15 cellular contexts compared by ENCODE assay signal in genomic region chr17:75188614-75189013, GRCh38. TPM values are rescaled to one million over a fixed set of nuclear protein-coding genes. Genes with fewer than 3 reads are reported as not detected.
DNase-seq lines count a peak whose midpoint lies in the region; ATAC-seq, FAIRE-seq and TF ChIP-seq lines count a peak whose summit lies in the region.
"Had no signal": no experiment of that assay in that cellular context is flagged by ENCODE, and none has a peak within 500 bp of the region (broad histone marks: within the 10 kb centered on the region; RNA-seq: fewer than 3 reads in every experiment).

No MANE protein-coding gene starts in this region.

- CTCF ChIA-PET in activated CD8-positive, alpha-beta T cell treated with anti-CD3 and anti-CD28 coated beads for 36 hours (lab: Charles Lee), result interaction anchor here (0.7 to 7.7 kb wide), 8 partner anchors 8 to 82 kb away, joined by 3 to 79 read pairs (median 6); partner anchors contain the start of genes MIF4GD, NT5C and NUP85
- CTCF ChIA-PET in activated CD8-positive, alpha-beta T cell treated with anti-CD3 and anti-CD28 coated beads, Interleukin-2, amount 10 ng/mL, durations not matched to agents 7 days and 5 days (lab: Charles Lee), result interaction anchor here (1.2 to 6.0 kb wide), 6 partner anchors 13 to 227 kb away, joined by 3 to 67 read pairs (median 9); no protein-coding TSS in a partner anchor
- CTCF ChIA-PET in HCT116 (lab: Charles Lee), result interaction anchor here (1.7 to 6.2 kb wide), 3 partner anchors 12 to 75 kb away, joined by 4 to 45 read pairs (median 9); no protein-coding TSS in a partner anchor
- CTCF ChIA-PET in HepG2 (lab: Yijun Ruan, JAX; ENCODE audit: low intra/inter-chr PET ratio, low total read pairs), result no interaction called here

- no peaks in the 10 kb centered on the region for H3K36me3 ChIP-seq in HCT116 (ENCODE audit: control insufficient read depth in 1 of 2, insufficient read depth in 2 of 2, low read length in 2 of 2)
- no peaks in the 10 kb centered on the region for H3K36me3 ChIP-seq in HepG2 (replicated peaks in 1 of 2; ENCODE audit: control insufficient read depth in 1 of 2, insufficient read depth in 2 of 2, low read length in 2 of 2)
- no peaks in the 10 kb centered on the region for H3K36me3 ChIP-seq in breast epithelium
- no peaks in the 10 kb centered on the region for H3K36me3 ChIP-seq in ascending aorta
- H3K36me3 ChIP-seq in smooth muscle cell (ENCODE audit: low read depth), result no peaks in the 10 kb centered on the region

- TF ChIP-seq EP300 in HepG2 (IDR thresholded peaks at IDR 0.05; ENCODE audit: low read depth in 2 of 2, low read length in 2 of 2) (no peak), HepG2 (CRISPR knock-in tag; IDR thresholded peaks at IDR 0.05; ENCODE audit: borderline replicate concordance) (no peak)

- ATAC-seq in activated CD8-positive, alpha-beta T cell treated with anti-CD3 and anti-CD28 coated beads for 36 hours, result no peak
- no peak for ATAC-seq in activated CD8-positive, alpha-beta T cell treated with anti-CD3 and anti-CD28 coated beads, Interleukin-2, amount 10 ng/mL, durations not matched to agents 7 days and 5 days
- ATAC-seq in HCT116 (no peak), T-helper 17 cell (no peak), HepG2 (no peak)

- RAD21 ChIA-PET in HCT116 (lab: Charles Lee; ENCODE audit: low non-redundant PET in 1 of 2, low total read pairs in 2 of 2, uncharacterized antibody in 2 of 2, unreplicated experiment in 2 of 2), result no interaction called here

- in situ Hi-C loops in HepG2 (cut with HindIII; ENCODE audit: extremely low pct_ligation_motif_present, low pct_unique_long_range_greater_than_20kb), result no loop called here

- peaks cover 11 to 20% of the 10 kb centered on the region in 2 experiments for H3K4me1 ChIP-seq in HCT116 (ENCODE audit: control insufficient read depth in 1 of 2, insufficient read depth in 2 of 2, low read length in 2 of 2)
- peaks cover 29% of the 10 kb centered on the region for H3K4me1 ChIP-seq in HepG2 (ENCODE audit: insufficient read depth, low read length)
- H3K4me1 ChIP-seq in breast epithelium, result no peaks in the 10 kb centered on the region
- no peaks in the 10 kb centered on the region for H3K4me1 ChIP-seq in ascending aorta
- H3K4me1 ChIP-seq in smooth muscle cell (ENCODE audit: low read depth), result no peaks in the 10 kb centered on the region

- H3K4me2 ChIP-seq in HCT116 (ENCODE audit: low read length), result peak overlapping the region; percentile 40; the same call in 1 of the 2 replicates
- H3K4me2 ChIP-seq in HepG2 (ENCODE audit: low read depth, low read length), result no peak overlapping the region
- H3K4me2 ChIP-seq in smooth muscle cell, result no peak overlapping the region

- no peak for FAIRE-seq in HepG2 (lab: Jason Lieb, UNC)

- POLR2A ChIA-PET in activated CD8-positive, alpha-beta T cell treated with anti-CD3 and anti-CD28 coated beads for 36 hours (lab: Charles Lee), result interaction anchor here (1.2 to 1.9 kb wide), 5 partner anchors 17 to 75 kb away, joined by 3 to 9 read pairs (median 7); partner anchors contain the start of genes GGA3, JPT1 and NUP85
- POLR2A ChIA-PET in activated CD8-positive, alpha-beta T cell treated with anti-CD3 and anti-CD28 coated beads, Interleukin-2, amount 10 ng/mL, durations not matched to agents 7 days and 5 days (lab: Charles Lee), result interaction anchor here (0.7 to 1.4 kb wide), 8 partner anchors 7 to 176 kb away, joined by 3 to 6 read pairs (median 4); partner anchors contain the start of genes ARMC7, MRPL58 and NUP85
- POLR2A ChIA-PET in HCT116 (lab: Charles Lee), result interaction anchor here (1.1 to 3.7 kb wide), 3 partner anchors 11 to 64 kb away, joined by 4 to 26 read pairs (median 4); no protein-coding TSS in a partner anchor
- POLR2A ChIA-PET in HepG2 (lab: Yijun Ruan, JAX), result interaction anchor here (1.7 kb wide), 1 partner anchor 11 kb away, joined by 4 read pairs; no protein-coding TSS in a partner anchor

- H3K27ac ChIP-seq in HCT116 (ENCODE audit: low read depth, low read length) (no peak overlapping the region), HepG2 (ENCODE audit: extremely low read length, insufficient read depth, low read length) (no peak overlapping the region), breast epithelium (no peak overlapping the region), ascending aorta (no peak overlapping the region), smooth muscle cell (ENCODE audit: low read depth) (no peak overlapping the region)
- H3K27ac ChIP-seq: KMS-11 had no signal

- H3K9me2 ChIP-seq in HCT116 (ENCODE audit: insufficient read depth), result no peaks in the 10 kb centered on the region

- H3K4me3 Mint-ChIP-seq in activated CD8-positive, alpha-beta T cell treated with anti-CD3 and anti-CD28 coated beads for 36 hours, result no peak overlapping the region
- H3K4me3 Mint-ChIP-seq in activated CD8-positive, alpha-beta T cell treated with anti-CD3 and anti-CD28 coated beads, Interleukin-2, amount 10 ng/mL, durations not matched to agents 7 days and 5 days, result no peak overlapping the region
- no peak overlapping the region for H3K4me3 Mint-ChIP-seq in T-helper 17 cell

- 81% methylated on average over 6 of the region's 6 CpGs for WGBS in HepG2 (ENCODE audit: low lambda C conversion rate)
- 90% methylated on average over 6 of the region's 6 CpGs for WGBS in smooth muscle cell (ENCODE audit: low lambda C conversion rate)

- H3K27me3 ChIP-seq in HCT116 (ENCODE audit: insufficient read depth, low read length) (no peaks in the 10 kb centered on the region), HepG2 (ENCODE audit: control insufficient read depth in 1 of 2, insufficient read depth in 2 of 2, low read length in 2 of 2) (no peaks in the 10 kb centered on the region), breast epithelium (no peaks in the 10 kb centered on the region), ascending aorta (no peaks in the 10 kb centered on the region), smooth muscle cell (ENCODE audit: low read depth) (no peaks in the 10 kb centered on the region)

- H3K9ac ChIP-seq in HCT116 (ENCODE audit: low read length) (no peak overlapping the region), HepG2 (ENCODE audit: insufficient read depth, low read depth, low read length) (no peak overlapping the region), smooth muscle cell (ENCODE audit: low read depth) (no peak overlapping the region)
- H3K9ac ChIP-seq: KMS-11 had no signal

- TF ChIP-seq POLR2A in HCT116 (IDR thresholded peaks at IDR 0.05; ENCODE audit: borderline replicate concordance, extremely low read depth, insufficient read depth, insufficient read length) (no peak), HepG2 (IDR thresholded peaks at IDR 0.05; ENCODE audit: insufficient read depth in 1 of 2, low read depth in 2 of 2, low read length in 2 of 2) (no peak), breast epithelium (IDR thresholded peaks at IDR 0.05) (no peak)

- H3K9me3 Mint-ChIP-seq in activated CD8-positive, alpha-beta T cell treated with anti-CD3 and anti-CD28 coated beads for 36 hours, result no peaks in the 10 kb centered on the region
- no peaks in the 10 kb centered on the region for H3K9me3 Mint-ChIP-seq in activated CD8-positive, alpha-beta T cell treated with anti-CD3 and anti-CD28 coated beads, Interleukin-2, amount 10 ng/mL, durations not matched to agents 7 days and 5 days (ENCODE audit: insufficient read depth)
- H3K9me3 Mint-ChIP-seq: HFFc6 had no signal

- H3K9me3 ChIP-seq in HCT116 (ENCODE audit: control insufficient read depth in 1 of 2, insufficient read depth in 1 of 2, low read depth in 1 of 2, low read length in 2 of 2) (no peaks in the 10 kb centered on the region), T-helper 17 cell (ENCODE audit: control insufficient read depth, low read length, poor library complexity, severe bottlenecking) (no peaks in the 10 kb centered on the region), HepG2 (ENCODE audit: low read length) (no peaks in the 10 kb centered on the region), breast epithelium (no peaks in the 10 kb centered on the region), ascending aorta (no peaks in the 10 kb centered on the region), smooth muscle cell (replicated peaks; ENCODE audit: low read depth) (no peaks in the 10 kb centered on the region)

- intact Hi-C loops in activated CD8-positive, alpha-beta T cell treated with anti-CD3 and anti-CD28 coated beads for 36 hours (cut with micrococcal nuclease), result no loop called here
- intact Hi-C loops in HCT116 (cut with micrococcal nuclease), result no loop called here
- intact Hi-C loops in HepG2 (cut with micrococcal nuclease; ENCODE audit: unreplicated experiment), result no loop called here
- intact Hi-C loops in breast epithelium (cut with DNase I; ENCODE audit: low total_unique reads), result no loop called here
- intact Hi-C loops in ascending aorta (cut with DNase I), result no loop called here

- H3K27me3 Mint-ChIP-seq in activated CD8-positive, alpha-beta T cell treated with anti-CD3 and anti-CD28 coated beads for 36 hours, result no peaks in the 10 kb centered on the region
- no peaks in the 10 kb centered on the region for H3K27me3 Mint-ChIP-seq in activated CD8-positive, alpha-beta T cell treated with anti-CD3 and anti-CD28 coated beads, Interleukin-2, amount 10 ng/mL, durations not matched to agents 7 days and 5 days (ENCODE audit: low read depth)
- no peaks in the 10 kb centered on the region for H3K27me3 Mint-ChIP-seq in T-helper 17 cell

- H3F3A ChIP-seq in smooth muscle cell (ENCODE audit: low read depth), result no peaks in the 10 kb centered on the region

- H3K79me2 ChIP-seq in HCT116 (ENCODE audit: insufficient read depth, low read length), result no peaks in the 10 kb centered on the region
- no peaks in the 10 kb centered on the region for H3K79me2 ChIP-seq in HepG2 (ENCODE audit: insufficient read depth, low read length)
- no peaks in the 10 kb centered on the region for H3K79me2 ChIP-seq in smooth muscle cell (ENCODE audit: low read depth)

- H2AFZ ChIP-seq in HCT116 (ENCODE audit: low read depth, low read length, poor library complexity, severe bottlenecking) (no peak overlapping the region), HepG2 (ENCODE audit: low read length) (no peak overlapping the region), smooth muscle cell (ENCODE audit: low read depth) (no peak overlapping the region)

- no peak for TF ChIP-seq CTCF in activated CD8-positive, alpha-beta T cell treated with anti-CD3 and anti-CD28 coated beads for 36 hours (IDR thresholded peaks at IDR 0.05)
- no peak for TF ChIP-seq CTCF in HCT116 (IDR thresholded peaks at IDR 0.05 in 2 of 3, conservative IDR thresholded peaks at IDR 0.05 in 1 of 3; ENCODE audit: borderline replicate concordance in 1 of 3, insufficient read depth in 1 of 3, low read depth in 2 of 3, low read length in 2 of 3)
- no peak for TF ChIP-seq CTCF in HepG2 (CRISPR knock-in tag; IDR thresholded peaks at IDR 0.05)
- TF ChIP-seq CTCF in breast epithelium (IDR thresholded peaks at IDR 0.05), result no peak
- TF ChIP-seq CTCF in ascending aorta (IDR thresholded peaks at IDR 0.05), result no peak
- TF ChIP-seq CTCF in smooth muscle cell (IDR thresholded peaks at IDR 0.05; ENCODE audit: borderline replicate concordance, insufficient read depth, poor library complexity, severe bottlenecking), result no peak

- H3K4me3 ChIP-seq in HCT116 (replicated peaks in 1 of 2; ENCODE audit: low read depth in 1 of 2, low read length in 2 of 2) (no peak overlapping the region), HepG2 (replicated peaks in 1 of 3; ENCODE audit: insufficient read depth in 1 of 3, low read depth in 2 of 3, low read length in 3 of 3) (no peak overlapping the region), breast epithelium (no peak overlapping the region), ascending aorta (no peak overlapping the region), smooth muscle cell (no peak overlapping the region)

- no peaks in the 10 kb centered on the region for H3K36me3 Mint-ChIP-seq in activated CD8-positive, alpha-beta T cell treated with anti-CD3 and anti-CD28 coated beads for 36 hours (ENCODE audit: low read depth)
- no peaks in the 10 kb centered on the region for H3K36me3 Mint-ChIP-seq in activated CD8-positive, alpha-beta T cell treated with anti-CD3 and anti-CD28 coated beads, Interleukin-2, amount 10 ng/mL, durations not matched to agents 7 days and 5 days (ENCODE audit: low read depth)
- H3K36me3 Mint-ChIP-seq in T-helper 17 cell (ENCODE audit: low read depth), result no peaks in the 10 kb centered on the region

- H3K4me1 Mint-ChIP-seq in activated CD8-positive, alpha-beta T cell treated with anti-CD3 and anti-CD28 coated beads for 36 hours (ENCODE audit: low read depth), result peaks cover 18% of the 10 kb centered on the region
- peaks cover 27% of the 10 kb centered on the region for H3K4me1 Mint-ChIP-seq in activated CD8-positive, alpha-beta T cell treated with anti-CD3 and anti-CD28 coated beads, Interleukin-2, amount 10 ng/mL, durations not matched to agents 7 days and 5 days (ENCODE audit: low read depth)
- H3K4me1 Mint-ChIP-seq in T-helper 17 cell, result peaks cover 12% of the 10 kb centered on the region

- H3K27ac Mint-ChIP-seq in activated CD8-positive, alpha-beta T cell treated with anti-CD3 and anti-CD28 coated beads for 36 hours, result peak overlapping the region; percentile 20
- no peak overlapping the region for H3K27ac Mint-ChIP-seq in activated CD8-positive, alpha-beta T cell treated with anti-CD3 and anti-CD28 coated beads, Interleukin-2, amount 10 ng/mL, durations not matched to agents 7 days and 5 days
- peak overlapping the region; percentile 62 for H3K27ac Mint-ChIP-seq in T-helper 17 cell
- H3K27ac Mint-ChIP-seq: HFFc6 had no signal

- no TSS peak for BruUV-seq in HCT116 (replicated peaks; lab: Mats Ljungman, UMichigan)
- BruUV-seq in HepG2 (replicated peaks; lab: Mats Ljungman, UMichigan), result no TSS peak

- TF ChIP-seq RAD21 in HCT116 (IDR thresholded peaks at IDR 0.05; ENCODE audit: low read depth), result no peak
- no peak for TF ChIP-seq RAD21 in HepG2 (CRISPR knock-in tag; IDR thresholded peaks at IDR 0.05)

- DNase-seq in activated CD8-positive, alpha-beta T cell treated with anti-CD3 and anti-CD28 coated beads for 36 hours, result no peak
- DNase-seq in activated CD8-positive, alpha-beta T cell treated with anti-CD3 and anti-CD28 coated beads, Interleukin-2, amount 10 ng/mL, durations not matched to agents 7 days and 5 days, result no peak
- DNase-seq in HCT116 (ENCODE audit: low read depth, low spot score) (no peak), T-helper 17 cell (no peak), HepG2 (ENCODE audit: low spot score) (no peak), breast epithelium (ENCODE audit: low spot score in 2 of 2) (no peak), ascending aorta (ENCODE audit: low spot score in 2 of 2) (no peak), smooth muscle cell (lab: John Stamatoyannopoulos, UW; ENCODE audit: unreplicated experiment) (no peak)
- DNase-seq: C1 segment of cervical spinal cord, DMS79 treated with DMSO at 0.1 percent for 48 hours, HFFc6, NCI-H1694 treated with DMSO at 0.1 percent for 48 hours, NCI-H510A, SIG-M5 had no signal

- no peaks in the 10 kb centered on the region for H4K20me1 ChIP-seq in HCT116 (ENCODE audit: insufficient read depth)
- no peaks in the 10 kb centered on the region for H4K20me1 ChIP-seq in HepG2 (ENCODE audit: insufficient read depth, low read length)
- no peaks in the 10 kb centered on the region for H4K20me1 ChIP-seq in smooth muscle cell (ENCODE audit: low read depth)

RNA-seq across cellular contexts. Expression of gene SUMO2, which starts 5.9 kb away (rescaled TPM):
- total RNA-seq in activated CD8-positive, alpha-beta T cell treated with anti-CD3 and anti-CD28 coated beads for 36 hours, result 100 to 1,000 TPM; 506 to 525 TPM
- total RNA-seq in activated CD8-positive, alpha-beta T cell treated with anti-CD3 and anti-CD28 coated beads, Interleukin-2, amount 10 ng/mL, durations not matched to agents 7 days and 5 days, result 100 to 1,000 TPM; 491 to 520 TPM
- 859 TPM for total RNA-seq in HCT116 (2021; ENCODE audit: unreplicated experiment)
- polyA plus RNA-seq in HCT116 (2012), result 338 and 399 TPM in 2 replicates
- total RNA-seq in T-helper 17 cell, result 100 to 1,000 TPM; 216 to 236 TPM
- 553 and 842 TPM in 2 replicates for total RNA-seq in HepG2 (2016; rRNA removed; fragmentation: Illumina TruSeq; extraction: Trizol)
- 162 and 178 TPM in 2 replicates for total RNA-seq in HepG2 (2016; cell fraction: cytosol; rRNA removed; fragmentation: Illumina TruSeq; extraction: Trizol; ENCODE audit: low read depth)
- 553 and 885 TPM in 2 replicates for total RNA-seq in HepG2 (2016; cell fraction: insoluble cytoplasmic fraction; rRNA removed; fragmentation: Illumina TruSeq; extraction: Trizol)
- total RNA-seq in HepG2 (2016; cell fraction: membrane; rRNA removed; fragmentation: Illumina TruSeq; extraction: Trizol), result 469 and 483 TPM in 2 replicates
- 195 and 213 TPM in 2 replicates for total RNA-seq in HepG2 (2016; cell fraction: nucleus; rRNA removed; fragmentation: Illumina TruSeq; extraction: Trizol)
- polyA plus RNA-seq in HepG2 (2011; rRNA removed), result 252 and 337 TPM in 2 replicates
- polyA plus RNA-seq in HepG2 (2011; cell fraction: cytosol; rRNA removed), result 69.8 and 103 TPM in 2 replicates
- 25.8 and 30.1 TPM in 2 replicates for polyA plus RNA-seq in HepG2 (2011; cell fraction: nucleus; rRNA removed)
- polyA plus RNA-seq in HepG2 (2012), result 289 and 643 TPM in 2 replicates
- polyA plus RNA-seq in HepG2 (2016; cell fraction: cytosol; fragmentation: Illumina TruSeq; extraction: Trizol; ENCODE audit: low read depth), result 377 and 391 TPM in 2 replicates
- 1,249 and 1,398 TPM in 2 replicates for polyA plus RNA-seq in HepG2 (2016; cell fraction: insoluble cytoplasmic fraction; fragmentation: Illumina TruSeq; extraction: Trizol; ENCODE audit: low read depth)
- polyA plus RNA-seq in HepG2 (2016; cell fraction: membrane; fragmentation: Illumina TruSeq; extraction: Trizol; ENCODE audit: low read depth), result 612 and 621 TPM in 2 replicates
- polyA plus RNA-seq in HepG2 (2016; cell fraction: nucleus; fragmentation: Illumina TruSeq; extraction: Trizol; ENCODE audit: insufficient read depth, low read depth), result 448 and 485 TPM in 2 replicates
- polyA minus RNA-seq in HepG2 (2011; rRNA and poly(A)+ RNA removed; ENCODE audit: low replicate concordance), result 78.7 and 95.4 TPM in 2 replicates
- polyA minus RNA-seq in HepG2 (2011; cell fraction: cytosol; rRNA and poly(A)+ RNA removed), result 255 and 261 TPM in 2 replicates
- 42.5 and 63.9 TPM in 2 replicates for polyA minus RNA-seq in HepG2 (2011; cell fraction: nucleus; rRNA and poly(A)+ RNA removed)
- 10 to 100 TPM; 68.8 to 78.6 (median 74.6) TPM for total RNA-seq in breast epithelium
- 23.9 TPM for total RNA-seq in ascending aorta
- 104 and 111 TPM in 2 replicates for total RNA-seq in smooth muscle cell
- polyA plus RNA-seq in smooth muscle cell, result 416 and 419 TPM in 2 replicates

RNA-seq across cellular contexts. Expression of gene NUP85, which starts 16.9 kb away (rescaled TPM):
- 100 to 1,000 TPM; 108 to 116 TPM for total RNA-seq in activated CD8-positive, alpha-beta T cell treated with anti-CD3 and anti-CD28 coated beads for 36 hours
- total RNA-seq in activated CD8-positive, alpha-beta T cell treated with anti-CD3 and anti-CD28 coated beads, Interleukin-2, amount 10 ng/mL, durations not matched to agents 7 days and 5 days, result 100 to 1,000 TPM; 135 TPM
- total RNA-seq in HCT116 (2021; ENCODE audit: unreplicated experiment) (164 TPM), T-helper 17 cell (10 to 100 TPM; 75.0 to 75.3 TPM), HepG2 (2016; rRNA removed; fragmentation: Illumina TruSeq; extraction: Trizol) (122 and 124 TPM in 2 replicates), breast epithelium (10 to 100 TPM; 37.1 to 40.2 (median 37.7) TPM), ascending aorta (38.1 TPM), smooth muscle cell (24.0 and 29.2 TPM in 2 replicates)
- polyA plus RNA-seq in HCT116 (2012), result 97.9 and 108 TPM in 2 replicates
- 32.8 and 35.7 TPM in 2 replicates for total RNA-seq in HepG2 (2016; cell fraction: cytosol; rRNA removed; fragmentation: Illumina TruSeq; extraction: Trizol; ENCODE audit: low read depth)
- total RNA-seq in HepG2 (2016; cell fraction: insoluble cytoplasmic fraction; rRNA removed; fragmentation: Illumina TruSeq; extraction: Trizol), result 119 and 122 TPM in 2 replicates
- 28.2 and 37.8 TPM in 2 replicates for total RNA-seq in HepG2 (2016; cell fraction: membrane; rRNA removed; fragmentation: Illumina TruSeq; extraction: Trizol)
- 112 and 113 TPM in 2 replicates for total RNA-seq in HepG2 (2016; cell fraction: nucleus; rRNA removed; fragmentation: Illumina TruSeq; extraction: Trizol)
- polyA plus RNA-seq in HepG2 (2011; rRNA removed) (79.4 and 89.1 TPM in 2 replicates), smooth muscle cell (43.2 and 48.0 TPM in 2 replicates)
- polyA plus RNA-seq in HepG2 (2011; cell fraction: cytosol; rRNA removed), result 64.8 and 78.3 TPM in 2 replicates
- 303 and 416 TPM in 2 replicates for polyA plus RNA-seq in HepG2 (2011; cell fraction: nucleus; rRNA removed)
- polyA plus RNA-seq in HepG2 (2012), result 34.4 and 62.5 TPM in 2 replicates
- 17.2 and 18.1 TPM in 2 replicates for polyA plus RNA-seq in HepG2 (2016; cell fraction: cytosol; fragmentation: Illumina TruSeq; extraction: Trizol; ENCODE audit: low read depth)
- 81.2 and 85.9 TPM in 2 replicates for polyA plus RNA-seq in HepG2 (2016; cell fraction: insoluble cytoplasmic fraction; fragmentation: Illumina TruSeq; extraction: Trizol; ENCODE audit: low read depth)
- polyA plus RNA-seq in HepG2 (2016; cell fraction: membrane; fragmentation: Illumina TruSeq; extraction: Trizol; ENCODE audit: low read depth), result 16.9 and 17.7 TPM in 2 replicates
- polyA plus RNA-seq in HepG2 (2016; cell fraction: nucleus; fragmentation: Illumina TruSeq; extraction: Trizol; ENCODE audit: insufficient read depth, low read depth), result 226 and 250 TPM in 2 replicates
- polyA minus RNA-seq in HepG2 (2011; rRNA and poly(A)+ RNA removed; ENCODE audit: low replicate concordance), result 91.6 and 267 TPM in 2 replicates
- polyA minus RNA-seq in HepG2 (2011; cell fraction: cytosol; rRNA and poly(A)+ RNA removed), result 23.6 and 24.5 TPM in 2 replicates
- 69.2 and 70.3 TPM in 2 replicates for polyA minus RNA-seq in HepG2 (2011; cell fraction: nucleus; rRNA and poly(A)+ RNA removed)

RNA-seq across cellular contexts. Expression of gene JPT1, which starts 34.3 kb away (rescaled TPM):
- 100 to 1,000 TPM; 203 to 208 TPM for total RNA-seq in activated CD8-positive, alpha-beta T cell treated with anti-CD3 and anti-CD28 coated beads for 36 hours
- total RNA-seq in activated CD8-positive, alpha-beta T cell treated with anti-CD3 and anti-CD28 coated beads, Interleukin-2, amount 10 ng/mL, durations not matched to agents 7 days and 5 days, result 100 to 1,000 TPM; 301 to 319 TPM
- total RNA-seq in HCT116 (2021; ENCODE audit: unreplicated experiment) (575 TPM), T-helper 17 cell (10 to 100 TPM; 40.0 to 46.8 TPM), HepG2 (2016; rRNA removed; fragmentation: Illumina TruSeq; extraction: Trizol) (237 and 256 TPM in 2 replicates), breast epithelium (10 to 100 TPM in 2 of 3 donors, 1 to 10 TPM in 1; 9.9 to 30.5 (median 24.9) TPM), ascending aorta (23.0 TPM), smooth muscle cell (103 and 141 TPM in 2 replicates)
- 715 and 916 TPM in 2 replicates for polyA plus RNA-seq in HCT116 (2012)
- 86.3 and 92.6 TPM in 2 replicates for total RNA-seq in HepG2 (2016; cell fraction: cytosol; rRNA removed; fragmentation: Illumina TruSeq; extraction: Trizol; ENCODE audit: low read depth)
- 209 and 270 TPM in 2 replicates for total RNA-seq in HepG2 (2016; cell fraction: insoluble cytoplasmic fraction; rRNA removed; fragmentation: Illumina TruSeq; extraction: Trizol)
- 67.0 and 88.4 TPM in 2 replicates for total RNA-seq in HepG2 (2016; cell fraction: membrane; rRNA removed; fragmentation: Illumina TruSeq; extraction: Trizol)
- total RNA-seq in HepG2 (2016; cell fraction: nucleus; rRNA removed; fragmentation: Illumina TruSeq; extraction: Trizol), result 98.2 and 106 TPM in 2 replicates
- polyA plus RNA-seq in HepG2 (2011; rRNA removed) (32.1 and 43.3 TPM in 2 replicates), smooth muscle cell (240 and 288 TPM in 2 replicates)
- 92.3 and 100 TPM in 2 replicates for polyA plus RNA-seq in HepG2 (2011; cell fraction: cytosol; rRNA removed)
- 38.5 and 41.1 TPM in 2 replicates for polyA plus RNA-seq in HepG2 (2011; cell fraction: nucleus; rRNA removed)
- polyA plus RNA-seq in HepG2 (2012), result 103 and 127 TPM in 2 replicates
- polyA plus RNA-seq in HepG2 (2016; cell fraction: cytosol; fragmentation: Illumina TruSeq; extraction: Trizol; ENCODE audit: low read depth), result 83.0 and 101 TPM in 2 replicates
- polyA plus RNA-seq in HepG2 (2016; cell fraction: insoluble cytoplasmic fraction; fragmentation: Illumina TruSeq; extraction: Trizol; ENCODE audit: low read depth), result 221 and 271 TPM in 2 replicates
- 58.3 and 84.5 TPM in 2 replicates for polyA plus RNA-seq in HepG2 (2016; cell fraction: membrane; fragmentation: Illumina TruSeq; extraction: Trizol; ENCODE audit: low read depth)
- polyA plus RNA-seq in HepG2 (2016; cell fraction: nucleus; fragmentation: Illumina TruSeq; extraction: Trizol; ENCODE audit: insufficient read depth, low read depth), result 169 and 181 TPM in 2 replicates
- polyA minus RNA-seq in HepG2 (2011; rRNA and poly(A)+ RNA removed; ENCODE audit: low replicate concordance), result 28.4 and 46.4 TPM in 2 replicates
- 50.6 and 65.7 TPM in 2 replicates for polyA minus RNA-seq in HepG2 (2011; cell fraction: cytosol; rRNA and poly(A)+ RNA removed)
- 30.4 and 32.2 TPM in 2 replicates for polyA minus RNA-seq in HepG2 (2011; cell fraction: nucleus; rRNA and poly(A)+ RNA removed)

RNA-seq across cellular contexts. Expression of gene NT5C, which starts 57.1 kb away (rescaled TPM):
- 10 to 100 TPM; 66.1 to 68.1 TPM for total RNA-seq in activated CD8-positive, alpha-beta T cell treated with anti-CD3 and anti-CD28 coated beads for 36 hours
- total RNA-seq in activated CD8-positive, alpha-beta T cell treated with anti-CD3 and anti-CD28 coated beads, Interleukin-2, amount 10 ng/mL, durations not matched to agents 7 days and 5 days, result 10 to 100 TPM; 68.5 to 68.8 TPM
- total RNA-seq in HCT116 (2021; ENCODE audit: unreplicated experiment) (115 TPM), T-helper 17 cell (10 to 100 TPM; 20.6 to 29.8 TPM), HepG2 (2016; rRNA removed; fragmentation: Illumina TruSeq; extraction: Trizol) (31.4 and 48.6 TPM in 2 replicates), breast epithelium (100 to 1,000 TPM in 1 of 3 donors, 10 to 100 TPM in 2; 79.6 to 106 (median 91.4) TPM), ascending aorta (18.3 TPM), smooth muscle cell (25.8 and 39.9 TPM in 2 replicates)
- polyA plus RNA-seq in HCT116 (2012), result 108 and 113 TPM in 2 replicates
- 21.9 and 22.5 TPM in 2 replicates for total RNA-seq in HepG2 (2016; cell fraction: cytosol; rRNA removed; fragmentation: Illumina TruSeq; extraction: Trizol; ENCODE audit: low read depth)
- total RNA-seq in HepG2 (2016; cell fraction: insoluble cytoplasmic fraction; rRNA removed; fragmentation: Illumina TruSeq; extraction: Trizol), result 34.5 and 55.6 TPM in 2 replicates
- 26.2 and 30.0 TPM in 2 replicates for total RNA-seq in HepG2 (2016; cell fraction: membrane; rRNA removed; fragmentation: Illumina TruSeq; extraction: Trizol)
- total RNA-seq in HepG2 (2016; cell fraction: nucleus; rRNA removed; fragmentation: Illumina TruSeq; extraction: Trizol), result 41.8 and 49.7 TPM in 2 replicates
- polyA plus RNA-seq in HepG2 (2011; rRNA removed) (42.8 and 42.9 TPM in 2 replicates), smooth muscle cell (46.8 and 53.5 TPM in 2 replicates)
- 24.5 and 47.2 TPM in 2 replicates for polyA plus RNA-seq in HepG2 (2011; cell fraction: cytosol; rRNA removed)
- 143 and 153 TPM in 2 replicates for polyA plus RNA-seq in HepG2 (2011; cell fraction: nucleus; rRNA removed)
- 22.5 and 24.0 TPM in 2 replicates for polyA plus RNA-seq in HepG2 (2012)
- 20.3 and 23.1 TPM in 2 replicates for polyA plus RNA-seq in HepG2 (2016; cell fraction: cytosol; fragmentation: Illumina TruSeq; extraction: Trizol; ENCODE audit: low read depth)
- polyA plus RNA-seq in HepG2 (2016; cell fraction: insoluble cytoplasmic fraction; fragmentation: Illumina TruSeq; extraction: Trizol; ENCODE audit: low read depth), result 30.7 and 32.5 TPM in 2 replicates
- 20.1 and 23.2 TPM in 2 replicates for polyA plus RNA-seq in HepG2 (2016; cell fraction: membrane; fragmentation: Illumina TruSeq; extraction: Trizol; ENCODE audit: low read depth)
- 95.9 and 100 TPM in 2 replicates for polyA plus RNA-seq in HepG2 (2016; cell fraction: nucleus; fragmentation: Illumina TruSeq; extraction: Trizol; ENCODE audit: insufficient read depth, low read depth)
- 14.0 and 27.7 TPM in 2 replicates for polyA minus RNA-seq in HepG2 (2011; rRNA and poly(A)+ RNA removed; ENCODE audit: low replicate concordance)
- 5.2 and 5.9 TPM in 2 replicates for polyA minus RNA-seq in HepG2 (2011; cell fraction: cytosol; rRNA and poly(A)+ RNA removed)
- polyA minus RNA-seq in HepG2 (2011; cell fraction: nucleus; rRNA and poly(A)+ RNA removed), result 21.5 and 23.6 TPM in 2 replicates
